Comparison of ENCODE assay signal across 7 cellular contexts in genomic region chr6:92267335-92267734, GRCh38.
"Had no signal": no experiment of that assay in that cellular context is flagged by ENCODE, and none has a peak within 500 bp of the region (broad histone marks: within the 10 kb centered on the region; RNA-seq: fewer than 3 reads in every experiment).

No MANE protein-coding gene starts in this region.

- ATAC-seq: HepG2, K562 had no signal

- FAIRE-seq: HepG2, HTR-8/SVneo, K562 had no signal

- H3K27ac ChIP-seq: HL-60 had no signal

- H3K4me3 ChIP-seq: K562 had no signal

- DNase-seq: IMR-90, KBM-7, KG1 had no signal
